In the genomic region with DNA sequence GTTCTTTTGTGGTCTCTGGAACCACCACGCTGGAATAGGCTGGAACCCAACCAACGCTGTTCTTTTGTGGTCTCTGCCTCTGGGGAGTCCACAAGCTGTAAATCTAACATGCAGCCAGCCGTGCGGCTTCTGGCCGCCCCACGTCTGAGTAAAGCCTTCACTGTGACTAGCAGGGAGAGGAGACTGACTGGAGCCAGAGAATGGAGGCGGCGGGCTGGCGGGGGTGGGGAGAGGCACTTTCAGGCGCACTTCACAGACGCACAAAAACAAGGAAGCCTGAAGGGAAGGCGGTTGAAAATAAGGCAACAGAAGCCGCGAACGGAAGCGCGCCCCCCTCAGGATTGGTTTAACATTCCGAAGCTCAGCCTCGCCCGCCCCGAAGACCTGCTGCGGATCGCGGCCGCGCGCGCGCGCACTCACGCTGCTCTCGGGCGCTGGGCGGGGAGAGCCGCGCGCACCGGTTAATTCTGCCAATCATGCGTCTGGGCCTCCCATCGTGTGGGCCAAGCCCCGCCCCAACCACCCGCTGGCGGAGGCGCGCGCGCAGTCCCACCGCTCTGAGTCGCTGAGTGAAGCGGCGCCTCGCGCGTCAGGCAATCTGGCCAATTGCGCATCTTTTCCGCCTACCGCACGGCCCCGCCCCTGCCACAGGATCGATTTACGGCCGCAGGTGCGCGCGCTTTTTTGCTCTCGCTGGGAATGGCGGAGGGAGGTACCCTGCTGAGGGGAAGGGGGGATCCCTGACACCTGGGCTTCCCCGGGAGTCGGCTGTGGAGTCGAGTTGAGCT, we compare ENCODE assay signal across 8 cellular contexts. TPM values are rescaled to one million over a fixed set of nuclear protein-coding genes. Genes with fewer than 3 reads are reported as not detected.
A peak's percentile ranks its signal among the peaks of the same experiment; 100 is the strongest.
DNase-seq lines count a peak whose midpoint lies in the region; TF ChIP-seq lines count a peak whose summit lies in the region.

A gene with protein sequence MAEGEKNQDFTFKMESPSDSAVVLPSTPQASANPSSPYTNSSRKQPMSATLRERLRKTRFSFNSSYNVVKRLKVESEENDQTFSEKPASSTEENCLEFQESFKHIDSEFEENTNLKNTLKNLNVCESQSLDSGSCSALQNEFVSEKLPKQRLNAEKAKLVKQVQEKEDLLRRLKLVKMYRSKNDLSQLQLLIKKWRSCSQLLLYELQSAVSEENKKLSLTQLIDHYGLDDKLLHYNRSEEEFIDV (plus strand): TSS at position 687 of the 788 bp plus-strand sequence. CDS start 13 bp downstream, at position 700.

- peak; percentile 98 for DNase-seq in HFFc6
- DNase-seq in NAMALWA (ENCODE audit: low spot score) = peak; percentile 98
- peak; percentile 97 for DNase-seq in SK-N-DZ (ENCODE audit: low spot score)
- peak; percentile 99 for DNase-seq in activated naive CD4-positive, alpha-beta T cell treated with anti-CD3 and anti-CD28 coated beads for 36 hours
- DNase-seq in foreskin melanocyte = peak; percentile 98
- peak; percentile 99 for DNase-seq in neuronal stem cell (ENCODE audit: low spot score)
- peak; percentile 87 to 100 (median 98) for DNase-seq in substantia nigra (lab: John Stamatoyannopoulos, UW)

- peak within 1 kb of the TSS; percentile 94 for H2AFZ ChIP-seq in neuronal stem cell (ENCODE audit: low read length)

- TF ChIP-seq CTCF in HFFc6 (IDR thresholded peaks at IDR 0.05) = peak; percentile 85

- no peak within 1 kb of the TSS for H2BK120ac ChIP-seq in neuronal stem cell (ENCODE audit: low read depth, low read length)

- peak within 1 kb of the TSS; percentile 98 for H3K18ac ChIP-seq in neuronal stem cell (ENCODE audit: low read length)

- no peaks in the 10 kb centered on the region for H3K9me3 ChIP-seq in neuronal stem cell (replicated peaks in 1 of 2; ENCODE audit: control insufficient read depth in 2 of 2, insufficient read depth in 1 of 2, low read depth in 1 of 2, low read length in 2 of 2)

- H3K36me3 Mint-ChIP-seq in HFFc6 (ENCODE audit: low read depth) = no peaks in the 10 kb centered on the region; the same call in 1 of the 2 replicates
- H3K36me3 Mint-ChIP-seq in activated naive CD4-positive, alpha-beta T cell treated with anti-CD3 and anti-CD28 coated beads for 36 hours (ENCODE audit: low read depth) = peaks cover 16% of the 10 kb centered on the region

- H2BK5ac ChIP-seq in neuronal stem cell (ENCODE audit: low read length) = peak within 1 kb of the TSS; percentile 76

- no peak within 1 kb of the TSS for H3K4ac ChIP-seq in neuronal stem cell (ENCODE audit: low read length)

- H3K79me1 ChIP-seq in neuronal stem cell (ENCODE audit: low read depth, low read length) = no peaks in the 10 kb centered on the region

- peak within 1 kb of the TSS; percentile 92 for H3K9ac ChIP-seq in neuronal stem cell (ENCODE audit: low read depth, low read length, poor library complexity)

- intact Hi-C loops in activated naive CD4-positive, alpha-beta T cell treated with anti-CD3 and anti-CD28 coated beads for 36 hours (cut with micrococcal nuclease) = loop anchor here (1.0 to 5.0 kb wide), 15 partner anchors 11 to 929 kb away; a partner anchor contains a TSS

- no peak within 1 kb of the TSS for H2BK15ac ChIP-seq in neuronal stem cell (ENCODE audit: low read length)

- no peaks in the 10 kb centered on the region for H3K9me3 Mint-ChIP-seq in HFFc6
- H3K9me3 Mint-ChIP-seq in activated naive CD4-positive, alpha-beta T cell treated with anti-CD3 and anti-CD28 coated beads for 36 hours = no peaks in the 10 kb centered on the region

- peak within 1 kb of the TSS; percentile 90 for H3K4me2 ChIP-seq in neuronal stem cell (ENCODE audit: insufficient read depth, low read length, poor library complexity, severe bottlenecking)

- no CpG with 5 or more reads among the region's 70 CpGs for WGBS in neuronal stem cell (ENCODE audit: extremely low coverage in 2 of 2, insufficient read length in 2 of 2, insufficient replicate concordance in 1 of 2), 2 donors

- H3K27ac ChIP-seq in neuronal stem cell (replicated peaks; ENCODE audit: low read length) (peak within 1 kb of the TSS; percentile 99), substantia nigra (ENCODE audit: low read depth, low read length, poor library complexity, severe bottlenecking) (peak within 1 kb of the TSS; percentile 100)

- peaks cover 54% of the 10 kb centered on the region for H3K4me1 Mint-ChIP-seq in HFFc6 (ENCODE audit: low read depth)
- peaks cover 38% of the 10 kb centered on the region for H3K4me1 Mint-ChIP-seq in activated naive CD4-positive, alpha-beta T cell treated with anti-CD3 and anti-CD28 coated beads for 36 hours (ENCODE audit: low read depth)

- no peaks in the 10 kb centered on the region for H3K27me3 ChIP-seq in neuronal stem cell (ENCODE audit: control insufficient read depth in 3 of 3, insufficient read depth in 3 of 3, low read depth in 1 of 3, low read length in 3 of 3)

- no peak within 1 kb of the TSS for H4K91ac ChIP-seq in neuronal stem cell (ENCODE audit: low read depth, low read length, poor library complexity)

- CTCF ChIA-PET in activated naive CD4-positive, alpha-beta T cell treated with anti-CD3 and anti-CD28 coated beads for 36 hours (lab: Charles Lee) = interaction anchor here (0.7 to 5.1 kb wide), 20 partner anchors 11 to 236 kb away, joined by 3 to 29 read pairs (median 4); a partner anchor contains a TSS

- peaks cover 3 to 14% of the 10 kb centered on the region in 2 donors for H3K4me1 ChIP-seq in neuronal stem cell (ENCODE audit: control insufficient read depth in 2 of 2, insufficient read depth in 1 of 2, low read depth in 1 of 2, low read length in 2 of 2)

- H4K8ac ChIP-seq in neuronal stem cell (ENCODE audit: low read depth, low read length) = no peak within 1 kb of the TSS

- H3K27me3 Mint-ChIP-seq in HFFc6 (ENCODE audit: insufficient read depth) = no peaks in the 10 kb centered on the region
- H3K27me3 Mint-ChIP-seq in activated naive CD4-positive, alpha-beta T cell treated with anti-CD3 and anti-CD28 coated beads for 36 hours (ENCODE audit: low read depth) = no peaks in the 10 kb centered on the region

- H3K14ac ChIP-seq in neuronal stem cell (ENCODE audit: low read length) = no peak within 1 kb of the TSS

- H3K27ac Mint-ChIP-seq in HFFc6 = peak within 1 kb of the TSS; percentile 100
- H3K27ac Mint-ChIP-seq in activated naive CD4-positive, alpha-beta T cell treated with anti-CD3 and anti-CD28 coated beads for 36 hours = peak within 1 kb of the TSS; percentile 97

- H3K4me3 ChIP-seq in GM08714 (ENCODE audit: low read length) (peak within 1 kb of the TSS; percentile 84), neuronal stem cell (ENCODE audit: low read length in 2 of 2) (peak within 1 kb of the TSS; percentile 79 to 83)

- H3K36me3 ChIP-seq in neuronal stem cell (replicated peaks in 1 of 2; ENCODE audit: control insufficient read depth in 2 of 2, insufficient read depth in 2 of 2, low read length in 2 of 2) = peaks cover 0 to 22% of the 10 kb centered on the region in 2 donors

- H2AK5ac ChIP-seq in neuronal stem cell (ENCODE audit: low read depth, low read length) = no peak within 1 kb of the TSS

- H3K23ac ChIP-seq in neuronal stem cell (ENCODE audit: low read depth, low read length, poor library complexity) = no peak within 1 kb of the TSS

- no peak within 1 kb of the TSS for H2BK12ac ChIP-seq in neuronal stem cell (ENCODE audit: low read length)

- peak within 1 kb of the TSS; percentile 92 for H3K4me3 Mint-ChIP-seq in HFFc6
- H3K4me3 Mint-ChIP-seq in activated naive CD4-positive, alpha-beta T cell treated with anti-CD3 and anti-CD28 coated beads for 36 hours = peak within 1 kb of the TSS; percentile 90

RNA-seq across cellular contexts. Expression of the gene that starts here (rescaled TPM):
- 1 to 10 TPM; 4.4 to 6.5 (median 5.7) TPM for total RNA-seq in HFFc6 (2021; fragmentation: NEBNext Ultra II Directional; extraction: Animal tissue kit (Norgen Biotek cat#: 25700))
- 13.6 and 14.5 TPM in 2 replicates for polyA plus RNA-seq in SK-N-DZ (2014; cell fraction: cytosol; rRNA removed)
- 7.4 and 10.7 TPM in 2 replicates for polyA plus RNA-seq in SK-N-DZ (2014; cell fraction: nucleus; rRNA removed)
- 10 to 100 TPM; 17.0 to 18.5 TPM for total RNA-seq in activated naive CD4-positive, alpha-beta T cell treated with anti-CD3 and anti-CD28 coated beads for 36 hours
- polyA plus RNA-seq in neuronal stem cell (2013, experiment 1 of 2) = 7.5 TPM
- polyA plus RNA-seq in neuronal stem cell (2013, experiment 2 of 2) = 8.5 TPM

Comparison
In these comparisons a context has a peak if more than half of its experiments do, and no peak if none do; other contexts are left out.
1. Peak in every context shown above with its lines: DNase-seq, H3K4me3 ChIP-seq and H3K27ac ChIP-seq.